Comparison of ENCODE assay signal across 10 cellular contexts in the genomic region with DNA sequence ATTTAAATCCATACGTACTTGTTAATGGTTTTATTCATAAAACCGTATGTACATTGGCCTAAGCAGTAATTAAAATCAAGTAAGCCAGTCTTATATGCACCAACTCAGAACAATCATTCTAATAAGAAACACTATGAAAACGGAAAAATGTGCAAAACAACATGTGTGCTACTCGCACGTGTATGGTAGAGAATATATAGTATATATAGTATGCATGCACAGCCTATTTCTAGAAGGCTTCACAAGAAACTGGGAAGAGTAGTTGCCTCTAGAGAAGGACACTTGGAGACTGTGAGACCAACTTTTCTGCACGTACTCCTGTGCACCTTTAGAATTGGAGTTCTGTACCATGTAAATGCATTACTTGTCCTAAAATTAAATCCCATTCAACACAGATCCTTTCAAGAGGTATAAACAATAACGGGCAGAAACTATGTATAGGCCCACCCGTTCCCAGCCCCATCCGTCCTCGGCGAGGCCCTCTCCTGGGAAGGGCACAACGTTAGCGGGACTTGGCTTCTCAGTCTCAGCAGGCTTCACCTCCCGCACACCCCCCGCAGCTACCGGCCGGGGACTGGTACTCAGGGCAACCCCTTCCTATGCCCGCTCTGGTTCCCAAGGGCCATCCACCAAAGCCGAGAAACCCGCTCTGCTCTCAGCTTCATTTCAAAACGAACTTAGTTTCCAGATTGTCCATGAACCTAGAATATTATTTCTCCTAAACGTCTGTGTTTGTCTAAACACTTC. TPM values are rescaled to one million over a fixed set of nuclear protein-coding genes. Genes with fewer than 3 reads are reported as not detected.
DNase-seq lines count a peak whose midpoint lies in the region; ATAC-seq lines count a peak whose summit lies in the region.
"Had no signal": no experiment of that assay in that cellular context is flagged by ENCODE, and none has a peak within 500 bp of the region (broad histone marks: within the 10 kb centered on the region; RNA-seq: fewer than 3 reads in every experiment).

No MANE protein-coding gene starts in this region.

- peaks cover 62% of the 10 kb centered on the region for H3K27me3 Mint-ChIP-seq in stimulated activated memory B cell treated with anti-CD40 and anti-IgM and Interleukin-4, amounts not matched to agents 10 μg/mL and 1 μg/mL and 100 μg/mL, for 72 hours

- no peaks in the 10 kb centered on the region for H3K9me3 Mint-ChIP-seq in stimulated activated memory B cell treated with anti-CD40 and anti-IgM and Interleukin-4, amounts not matched to agents 10 μg/mL and 1 μg/mL and 100 μg/mL, for 72 hours

- H3K27me3 ChIP-seq in HAP-1 (ENCODE audit: low read depth), result no peaks in the 10 kb centered on the region
- no peaks in the 10 kb centered on the region for H3K27me3 ChIP-seq in adipocyte (replicated peaks; ENCODE audit: control insufficient read depth, insufficient read depth, low read length)

- H3K4me1 Mint-ChIP-seq in stimulated activated memory B cell treated with anti-CD40 and anti-IgM and Interleukin-4, amounts not matched to agents 10 μg/mL and 1 μg/mL and 100 μg/mL, for 72 hours, result peaks cover 13% of the 10 kb centered on the region

- no peak overlapping the region for H3K4me3 Mint-ChIP-seq in stimulated activated memory B cell treated with anti-CD40 and anti-IgM and Interleukin-4, amounts not matched to agents 10 μg/mL and 1 μg/mL and 100 μg/mL, for 72 hours

- H3K4me3 ChIP-seq in HAP-1 (peak overlapping the region; percentile 51), adipocyte (ENCODE audit: low read length) (peak overlapping the region; percentile 88)

- peak overlapping the region; percentile 83 for H3K9ac ChIP-seq in adipocyte (ENCODE audit: low read length)

- no peak overlapping the region for H3K27ac Mint-ChIP-seq in stimulated activated memory B cell treated with anti-CD40 and anti-IgM and Interleukin-4, amounts not matched to agents 10 μg/mL and 1 μg/mL and 100 μg/mL, for 72 hours

- H3K4me1 ChIP-seq in HAP-1 (peaks cover 41% of the 10 kb centered on the region), adipocyte (ENCODE audit: control insufficient read depth, insufficient read depth, low read length) (peaks cover 43% of the 10 kb centered on the region)

- no peaks in the 10 kb centered on the region for H3K36me3 Mint-ChIP-seq in stimulated activated memory B cell treated with anti-CD40 and anti-IgM and Interleukin-4, amounts not matched to agents 10 μg/mL and 1 μg/mL and 100 μg/mL, for 72 hours

- DNase-seq in HAP-1 (ENCODE audit: low spot score in 2 of 2) (peak; percentile 35 to 49), adipocyte (ENCODE audit: low read depth) (no peak), hypothalamus (lab: John Stamatoyannopoulos, UW) (peak in 32 of 51 donors; percentile 3 to 77 (median 24)), retina (peak; percentile 63), cerebellum (ENCODE audit: low spot score) (no peak), NOMO-1 treated with DMSO at 0.1 percent for 48 hours (lab: John Stamatoyannopoulos, UW; ENCODE audit: unreplicated experiment) (no peak)
- DNase-seq: activated gamma-delta T cell had no signal

- H3K36me3 ChIP-seq in HAP-1 (replicated peaks) (no peaks in the 10 kb centered on the region), adipocyte (ENCODE audit: control insufficient read depth, insufficient read depth, low read length, severe bottlenecking) (no peaks in the 10 kb centered on the region)
- H3K36me3 ChIP-seq: upper lobe of left lung had no signal

- H3K9me3 ChIP-seq in HAP-1, result no peaks in the 10 kb centered on the region
- H3K9me3 ChIP-seq in adipocyte (ENCODE audit: control insufficient read depth, low read length), result no peaks in the 10 kb centered on the region
- H3K9me3 ChIP-seq: upper lobe of left lung had no signal

- ATAC-seq in GM21723 (IDR thresholded peaks at IDR 0.05; ENCODE audit: unreplicated experiment), result no peak
- ATAC-seq in stimulated activated memory B cell treated with anti-CD40 and anti-IgM and Interleukin-4, amounts not matched to agents 10 μg/mL and 1 μg/mL and 100 μg/mL, for 72 hours, result no peak

- in situ Hi-C loops in HAP-1 (cut with MboI; ENCODE audit: low sequenced_read_pairs), result no loop called here

RNA-seq across cellular contexts. Expression of gene CDC14B, which starts 2.0 kb away (rescaled TPM):
- 18.2 TPM for total RNA-seq in cerebellum

RNA-seq across cellular contexts. Expression of gene PRXL2C, which starts 37.5 kb away (rescaled TPM):
- 4.9 TPM for total RNA-seq in cerebellum

Comparison
In these comparisons a context has a peak if more than half of its experiments do, and no peak if none do; other contexts are left out.
1. DNase-seq: peak in HAP-1 (2 of 2), hypothalamus (32 of 51) and retina (single experiment); none in adipocyte (single experiment), cerebellum (single experiment) and NOMO-1 treated with DMSO at 0.1 percent for 48 hours (single experiment).